ENCODE assay signal across 18 cellular contexts in genomic region chr14:38723277-38723676, GRCh38.
A peak's percentile ranks its signal among the peaks of the same experiment; 100 is the strongest.
DNase-seq lines count a peak whose midpoint lies in the region; ATAC-seq and TF ChIP-seq lines count a peak whose summit lies in the region.
"Had no signal": no experiment of that assay in that cellular context is flagged by ENCODE, and none has a peak within 500 bp of the region (broad histone marks: within the 10 kb centered on the region; RNA-seq: fewer than 3 reads in every experiment).

No MANE protein-coding gene starts in this region.

- peaks cover 6% of the 10 kb centered on the region for H3K27me3 Mint-ChIP-seq in type B pancreatic cell
- H3K27me3 Mint-ChIP-seq: CD4-positive, alpha-beta memory T cell had no signal

- H3K79me2 ChIP-seq in SK-N-SH (ENCODE audit: insufficient read depth): no peaks in the 10 kb centered on the region
- H3K79me2 ChIP-seq in Loucy (ENCODE audit: insufficient read depth, low read length): no peaks in the 10 kb centered on the region

- no peak overlapping the region for H3K27ac ChIP-seq in SK-N-SH (ENCODE audit: low read depth in 2 of 2, low read length in 1 of 2)
- H3K27ac ChIP-seq in VCaP: no peak overlapping the region

- CTCF ChIA-PET in SK-N-SH (lab: Yijun Ruan, JAX): interaction anchor here (0.7 to 1.2 kb wide), 3 partner anchors 118 to 657 kb away, joined by 3 to 4 read pairs (median 3); no protein-coding TSS in a partner anchor

- POLR2A ChIA-PET in SK-N-SH (lab: Yijun Ruan, JAX): no interaction called here

- WGBS in SK-N-SH (ENCODE audit: low lambda C conversion rate): 69% methylated on average over 1 of the region's 1 CpG

- H2AFZ ChIP-seq in SK-N-SH (ENCODE audit: low read depth) (no peak overlapping the region), Loucy (ENCODE audit: low read length) (no peak overlapping the region)

- H3K4me3 ChIP-seq in SK-N-SH (ENCODE audit: low read depth in 2 of 2, low read length in 1 of 2) (no peak overlapping the region), Loucy (ENCODE audit: low read length, poor library complexity, severe bottlenecking) (no peak overlapping the region), foreskin fibroblast (ENCODE audit: low read depth in 1 of 2, low read length in 2 of 2) (no peak overlapping the region)

- H3K9me3 ChIP-seq in SK-N-SH: no peaks in the 10 kb centered on the region
- no peaks in the 10 kb centered on the region for H3K9me3 ChIP-seq in Loucy (ENCODE audit: insufficient read depth, low read depth, low read length)
- H3K9me3 ChIP-seq: Caco-2 had no signal

- no peaks in the 10 kb centered on the region for H3K36me3 Mint-ChIP-seq in type B pancreatic cell
- H3K36me3 Mint-ChIP-seq: CD4-positive, alpha-beta memory T cell had no signal

- DNase-seq in SK-N-SH: peak; percentile 1
- DNase-seq in type B pancreatic cell (ENCODE audit: extremely low spot score, unreplicated experiment): no peak
- no peak for DNase-seq in NCI-H1092 (lab: John Stamatoyannopoulos, UW)
- DNase-seq in SW480 (ENCODE audit: low spot score): no peak
- DNase-seq in foreskin fibroblast: no peak
- DNase-seq: Caco-2; CD4-positive, alpha-beta memory T cell; Kasumi-1; MM.1S; NCI-H1048; NCI-H146; NCI-H2029; NCI-H2171; NCI-H345 had no signal

- H4K20me1 ChIP-seq in SK-N-SH (ENCODE audit: insufficient read depth) (no peaks in the 10 kb centered on the region), Loucy (ENCODE audit: insufficient read depth, low read length, poor library complexity, severe bottlenecking) (no peaks in the 10 kb centered on the region)

- no peak overlapping the region for H3K4me2 ChIP-seq in SK-N-SH
- H3K4me2 ChIP-seq in Loucy (ENCODE audit: low read depth, low read length, poor library complexity, severe bottlenecking): no peak overlapping the region

- no peaks in the 10 kb centered on the region; a peak in 1 of 4 replicates for H3K4me1 ChIP-seq in SK-N-SH (ENCODE audit: control insufficient read depth in 1 of 2, insufficient read depth in 2 of 2, low read depth in 1 of 2, low read length in 1 of 2)
- H3K4me1 ChIP-seq in Loucy (ENCODE audit: insufficient read depth, low read length, poor library complexity, severe bottlenecking): no peaks in the 10 kb centered on the region
- H3K4me1 ChIP-seq: Caco-2 had no signal

- no peak for ATAC-seq in SK-N-SH treated with all-trans-retinoic acid at 6 μM for 48 hours
- ATAC-seq: Panc1 had no signal

- H3K9me2 ChIP-seq in SK-N-SH (no peaks in the 10 kb centered on the region), Loucy (replicated peaks; ENCODE audit: low read depth, low read length) (no peaks in the 10 kb centered on the region)

- TF ChIP-seq EP300 in SK-N-SH (IDR thresholded peaks at IDR 0.05; ENCODE audit: borderline replicate concordance in 1 of 2, low read depth in 1 of 2, low read length in 1 of 2): no peak

- H3K9ac ChIP-seq in SK-N-SH (no peak overlapping the region), Loucy (ENCODE audit: low read depth, low read length, poor library complexity, severe bottlenecking) (no peak overlapping the region)

- H3F3A ChIP-seq in SK-N-SH (replicated peaks; ENCODE audit: insufficient read depth) (no peaks in the 10 kb centered on the region), Loucy (ENCODE audit: low read depth) (no peaks in the 10 kb centered on the region)

- peak; percentile 51 for TF ChIP-seq RAD21 in SK-N-SH (IDR thresholded peaks at IDR 0.05; ENCODE audit: low read length)

- no peaks in the 10 kb centered on the region for H3K9me3 Mint-ChIP-seq in type B pancreatic cell

- peaks cover 9% of the 10 kb centered on the region for H3K4me1 Mint-ChIP-seq in type B pancreatic cell (ENCODE audit: unreplicated experiment)
- H3K4me1 Mint-ChIP-seq: CD4-positive, alpha-beta memory T cell had no signal

- H3K4me3 Mint-ChIP-seq in type B pancreatic cell: no peak overlapping the region
- H3K4me3 Mint-ChIP-seq: CD4-positive, alpha-beta memory T cell had no signal

- H3K27ac Mint-ChIP-seq in type B pancreatic cell: peak overlapping the region; percentile 95
- H3K27ac Mint-ChIP-seq: CD4-positive, alpha-beta memory T cell had no signal

- H3K36me3 ChIP-seq in SK-N-SH (replicated peaks in 1 of 2; ENCODE audit: control insufficient read depth in 1 of 2, insufficient read depth in 2 of 2, low read length in 1 of 2) (no peaks in the 10 kb centered on the region), Loucy (ENCODE audit: insufficient read depth, low read length) (no peaks in the 10 kb centered on the region)

- no peaks in the 10 kb centered on the region for H3K27me3 ChIP-seq in SK-N-SH (ENCODE audit: insufficient read depth)
- no peaks in the 10 kb centered on the region for H3K27me3 ChIP-seq in Loucy (ENCODE audit: insufficient read depth, low read length, poor library complexity, severe bottlenecking)

- TF ChIP-seq CTCF in SK-N-SH (IDR thresholded peaks at IDR 0.05) (no peak), Loucy (conservative IDR thresholded peaks at IDR 0.05; ENCODE audit: low read length) (0 out of 2 replicates have a peak, but pooled peaks have one; percentile 14), VCaP (conservative IDR thresholded peaks at IDR 0.05) (peak; percentile 36), type B pancreatic cell (conservative IDR thresholded peaks at IDR 0.05) (no peak), foreskin fibroblast (IDR thresholded peaks at IDR 0.05; ENCODE audit: low read depth, low read length) (no peak)

TF ChIP-seq in SK-N-SH, 30 proteins besides CTCF, POLR2A, EP300 and RAD21 (continues in another document):
- TF ChIP-seq RFX5 (IDR thresholded peaks at IDR 0.05; ENCODE audit: low read length) (no peak), TEAD4 (IDR thresholded peaks at IDR 0.05; ENCODE audit: borderline replicate concordance, insufficient read depth) (no peak), IRF3 (IDR thresholded peaks at IDR 0.05; ENCODE audit: low read depth, low read length) (no peak), MXI1 (IDR thresholded peaks at IDR 0.05; ENCODE audit: low read depth, low read length) (no peak), GATA2 (CRISPR knock-in tag; IDR thresholded peaks at IDR 0.05) (no peak), NRF1 (IDR thresholded peaks at IDR 0.05; ENCODE audit: low read depth, low read length) (no peak), FOXM1 (IDR thresholded peaks at IDR 0.05; ENCODE audit: low read depth) (no peak), SMC3 (IDR thresholded peaks at IDR 0.05; ENCODE audit: low read depth, low read length) (no peak), FOXJ3 (CRISPR knock-in tag; IDR thresholded peaks at IDR 0.05) (no peak), JUND (IDR thresholded peaks at IDR 0.05) (no peak), PBX3 (IDR thresholded peaks at IDR 0.05) (no peak), RCOR1 (IDR thresholded peaks at IDR 0.05; ENCODE audit: low read length) (no peak)

TF ChIP-seq in SK-N-SH treated with all-trans-retinoic acid at 6 μM for 48 hours, 23 proteins besides CTCF, POLR2A, EP300 and RAD21 (continues in another document):
- TF ChIP-seq BACH2 (CRISPR knock-in tag; IDR thresholded peaks at IDR 0.05; ENCODE audit: borderline replicate concordance) (no peak), GLIS3 (CRISPR knock-in tag; IDR thresholded peaks at IDR 0.05) (no peak), ESRRG (CRISPR knock-in tag; IDR thresholded peaks at IDR 0.05) (no peak), ZNF8 (CRISPR knock-in tag; IDR thresholded peaks at IDR 0.05) (no peak), CSDC2 (CRISPR knock-in tag; IDR thresholded peaks at IDR 0.05) (no peak), ARNTL (CRISPR knock-in tag; IDR thresholded peaks at IDR 0.05; ENCODE audit: borderline replicate concordance, low read depth) (no peak), TCF4 (CRISPR knock-in tag; IDR thresholded peaks at IDR 0.05; ENCODE audit: borderline replicate concordance) (no peak), OSR1 (CRISPR knock-in tag; IDR thresholded peaks at IDR 0.05) (no peak), PATZ1 (CRISPR knock-in tag; IDR thresholded peaks at IDR 0.05; ENCODE audit: borderline replicate concordance) (no peak)
- TF ChIP-seq, protein P1, sequence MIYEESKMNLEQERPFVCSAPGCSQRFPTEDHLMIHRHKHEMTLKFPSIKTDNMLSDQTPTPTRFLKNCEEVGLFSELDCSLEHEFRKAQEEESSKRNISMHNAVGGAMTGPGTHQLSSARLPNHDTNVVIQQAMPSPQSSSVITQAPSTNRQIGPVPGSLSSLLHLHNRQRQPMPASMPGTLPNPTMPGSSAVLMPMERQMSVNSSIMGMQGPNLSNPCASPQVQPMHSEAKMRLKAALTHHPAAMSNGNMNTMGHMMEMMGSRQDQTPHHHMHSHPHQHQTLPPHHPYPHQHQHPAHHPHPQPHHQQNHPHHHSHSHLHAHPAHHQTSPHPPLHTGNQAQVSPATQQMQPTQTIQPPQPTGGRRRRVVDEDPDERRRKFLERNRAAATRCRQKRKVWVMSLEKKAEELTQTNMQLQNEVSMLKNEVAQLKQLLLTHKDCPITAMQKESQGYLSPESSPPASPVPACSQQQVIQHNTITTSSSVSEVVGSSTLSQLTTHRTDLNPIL (CRISPR knock-in tag; IDR thresholded peaks at IDR 0.05; ENCODE audit: low read depth): no peak

Comparison
In these comparisons a context has a peak if more than half of its experiments do, and no peak if none do; other contexts are left out.
1. CTCF ChIP-seq: peak in Loucy (single experiment) and VCaP (single experiment); none in SK-N-SH (single experiment), type B pancreatic cell (single experiment) and foreskin fibroblast (single experiment).